Comparison of ENCODE assay signal across 16 cellular contexts in genomic region chr1:64874664-64875063, GRCh38.
DNase-seq lines count a peak whose midpoint lies in the region; ATAC-seq and TF ChIP-seq lines count a peak whose summit lies in the region.
"Had no signal": no experiment of that assay in that cellular context is flagged by ENCODE, and none has a peak within 500 bp of the region (broad histone marks: within the 10 kb centered on the region; RNA-seq: fewer than 3 reads in every experiment).

No MANE protein-coding gene starts in this region.

- peak overlapping the region in 6 of 9 donors; percentile 22 to 86 (median 52) for H3K27ac Mint-ChIP-seq in naive thymus-derived CD4-positive, alpha-beta T cell
- H3K27ac Mint-ChIP-seq in mesothelial cell of epicardium: no peak overlapping the region

- H3K4me3 ChIP-seq in cardiac muscle cell: no peak overlapping the region
- no peak overlapping the region for H3K4me3 ChIP-seq in naive thymus-derived CD4-positive, alpha-beta T cell (ENCODE audit: low read length)
- H3K4me3 ChIP-seq: A549 had no signal

- CTCF ChIA-PET in naive thymus-derived CD4-positive, alpha-beta T cell (lab: Charles Lee): interaction anchor here (0.9 to 2.5 kb wide), 2 partner anchors 48 to 201 kb away, joined by 3 to 10 read pairs; no protein-coding TSS in a partner anchor

- H3K4me1 Mint-ChIP-seq in naive thymus-derived CD4-positive, alpha-beta T cell: peaks cover 31 to 79% (median 72%) of the 10 kb centered on the region in 7 donors
- H3K4me1 Mint-ChIP-seq in mesothelial cell of epicardium: no peaks in the 10 kb centered on the region
- H3K4me1 Mint-ChIP-seq: CD14-positive monocyte had no signal

- POLR2A ChIA-PET in naive thymus-derived CD4-positive, alpha-beta T cell (lab: Charles Lee): interaction anchor here (0.8 to 0.9 kb wide), 2 partner anchors 12 to 66 kb away, joined by 3 read pairs; no protein-coding TSS in a partner anchor

- no peak for TF ChIP-seq CTCF in cardiac muscle cell (IDR thresholded peaks at IDR 0.05; ENCODE audit: low read depth, low read length)
- TF ChIP-seq CTCF in mesothelial cell of epicardium (IDR thresholded peaks at IDR 0.05; ENCODE audit: unreplicated experiment): no peak

- DNase-seq in Right ventricle myocardium inferior (ENCODE audit: missing footprints) (no peak), cardiac septum (ENCODE audit: low spot score) (no peak), cardiac muscle cell (ENCODE audit: low read depth in 1 of 2, low spot score in 1 of 2) (peak in 1 of 2 donors; percentile 78), substantia nigra (lab: John Stamatoyannopoulos, UW) (no peak), mesothelial cell of epicardium (ENCODE audit: low spot score in 2 of 2, unreplicated experiment in 2 of 2) (no peak)
- no peak for DNase-seq in naive thymus-derived CD4-positive, alpha-beta T cell
- DNase-seq: GF-D8, KBM-7, NCI-H1048, NCI-H446, NCI-H748 treated with DMSO at 0.1 percent for 48 hours had no signal

- intact Hi-C loops in Right ventricle myocardium inferior (cut with DNase I) (loop anchor here (5.0 kb wide), 1 partner anchor 93 kb away; the partner anchor contains the start of gene JAK1), cardiac septum (cut with DNase I) (no loop called here)
- intact Hi-C loops in naive thymus-derived CD4-positive, alpha-beta T cell (cut with micrococcal nuclease): loop anchor here in 1 of 2 donors (5.0 kb wide), 1 partner anchor 548 kb away; the partner anchor contains the start of genes LEPR and LEPROT

- no peaks in the 10 kb centered on the region for H3K36me3 ChIP-seq in cardiac muscle cell
- peaks cover 8 to 72% (median 24%) of the 10 kb centered on the region in 3 experiments for H3K36me3 ChIP-seq in naive thymus-derived CD4-positive, alpha-beta T cell (ENCODE audit: control insufficient read depth in 2 of 3, insufficient read depth in 3 of 3, low read length in 3 of 3)

- H3K9me3 Mint-ChIP-seq in naive thymus-derived CD4-positive, alpha-beta T cell: peaks cover 0 to 2% (median 0%) of the 10 kb centered on the region in 11 donors
- no peaks in the 10 kb centered on the region for H3K9me3 Mint-ChIP-seq in mesothelial cell of epicardium
- H3K9me3 Mint-ChIP-seq: CD14-positive monocyte had no signal

- ATAC-seq in Right ventricle myocardium inferior: peak; percentile 36
- ATAC-seq in naive thymus-derived CD4-positive, alpha-beta T cell: no peak
- no peak for ATAC-seq in HG03469 (IDR thresholded peaks at IDR 0.05; ENCODE audit: unreplicated experiment)
- no peak for ATAC-seq in HG03460 (IDR thresholded peaks at IDR 0.05; ENCODE audit: unreplicated experiment)
- ATAC-seq: A549, HCT116 had no signal

- H3K9me3 ChIP-seq in cardiac muscle cell (ENCODE audit: low read depth): no peaks in the 10 kb centered on the region
- no peaks in the 10 kb centered on the region for H3K9me3 ChIP-seq in naive thymus-derived CD4-positive, alpha-beta T cell (ENCODE audit: control insufficient read depth in 2 of 3, low read length in 3 of 3)
- H3K9me3 ChIP-seq: A549 had no signal

- peaks cover 18% of the 10 kb centered on the region for H3K4me1 ChIP-seq in cardiac muscle cell (ENCODE audit: low read depth)
- H3K4me1 ChIP-seq in naive thymus-derived CD4-positive, alpha-beta T cell (ENCODE audit: control insufficient read depth in 2 of 2, insufficient read depth in 2 of 2, low read length in 2 of 2): peaks cover 42 to 43% of the 10 kb centered on the region in 2 donors
- H3K4me1 ChIP-seq: A549 had no signal

- H3K36me3 Mint-ChIP-seq in naive thymus-derived CD4-positive, alpha-beta T cell: peaks cover 31 to 58% (median 45%) of the 10 kb centered on the region in 5 donors
- H3K36me3 Mint-ChIP-seq in mesothelial cell of epicardium: peaks cover 30% of the 10 kb centered on the region

- H3K27ac ChIP-seq in cardiac muscle cell: peak overlapping the region; percentile 85
- no peak overlapping the region for H3K27ac ChIP-seq in naive thymus-derived CD4-positive, alpha-beta T cell (ENCODE audit: low read depth, low read length)
- H3K27ac ChIP-seq in substantia nigra (ENCODE audit: low read depth, low read length, poor library complexity, severe bottlenecking): no peak overlapping the region
- H3K27ac ChIP-seq: A549 had no signal

- no peaks in the 10 kb centered on the region for H3K27me3 Mint-ChIP-seq in naive thymus-derived CD4-positive, alpha-beta T cell
- no peaks in the 10 kb centered on the region for H3K27me3 Mint-ChIP-seq in mesothelial cell of epicardium (ENCODE audit: low read depth)

- H3K4me3 Mint-ChIP-seq in naive thymus-derived CD4-positive, alpha-beta T cell: peak overlapping the region in 6 of 10 donors; percentile 17 to 80 (median 51)
- no peak overlapping the region for H3K4me3 Mint-ChIP-seq in mesothelial cell of epicardium
- H3K4me3 Mint-ChIP-seq: CD14-positive monocyte had no signal

- H3K27me3 ChIP-seq in cardiac muscle cell: no peaks in the 10 kb centered on the region
- no peaks in the 10 kb centered on the region for H3K27me3 ChIP-seq in naive thymus-derived CD4-positive, alpha-beta T cell (ENCODE audit: control insufficient read depth in 2 of 2, insufficient read depth in 2 of 2, low read length in 2 of 2)
